1 cellular context compared by ENCODE assay signal in the genomic region with DNA sequence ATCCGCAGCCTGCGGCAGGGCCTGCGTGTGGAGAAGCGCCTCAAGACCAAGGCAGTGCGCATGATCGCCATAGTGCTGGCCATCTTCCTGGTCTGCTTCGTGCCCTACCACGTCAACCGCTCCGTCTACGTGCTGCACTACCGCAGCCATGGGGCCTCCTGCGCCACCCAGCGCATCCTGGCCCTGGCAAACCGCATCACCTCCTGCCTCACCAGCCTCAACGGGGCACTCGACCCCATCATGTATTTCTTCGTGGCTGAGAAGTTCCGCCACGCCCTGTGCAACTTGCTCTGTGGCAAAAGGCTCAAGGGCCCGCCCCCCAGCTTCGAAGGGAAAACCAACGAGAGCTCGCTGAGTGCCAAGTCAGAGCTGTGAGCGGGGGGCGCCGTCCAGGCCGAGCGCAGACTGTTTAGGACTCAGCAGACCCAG.
TF ChIP-seq lines count a peak whose summit lies in the region.

No MANE protein-coding gene starts in this region.

TF ChIP-seq in HepG2, 621 proteins besides CTCF, POLR2A, EP300 and RAD21:
- 0 out of 2 replicates have a peak, but pooled peaks have one; percentile 63 for TF ChIP-seq REL (CRISPR knock-in tag; conservative IDR thresholded peaks at IDR 0.05)
- peak; percentile 24; the same call in 1 of the 2 replicates for TF ChIP-seq EED (CRISPR knock-in tag; IDR thresholded peaks at IDR 0.05)
- 0 out of 2 replicates have a peak, but pooled peaks have one; percentile 30 for TF ChIP-seq ZNF724P (CRISPR knock-in tag; IDR thresholded peaks at IDR 0.05; ENCODE audit: borderline replicate concordance)
- no peak for TF ChIP-seq RORA (CRISPR knock-in tag; IDR thresholded peaks at IDR 0.05)
- no peak for TF ChIP-seq SPEN (CRISPR knock-in tag; IDR thresholded peaks at IDR 0.05; ENCODE audit: low read depth)
